9 cellular contexts compared by ENCODE assay signal in the genomic region with DNA sequence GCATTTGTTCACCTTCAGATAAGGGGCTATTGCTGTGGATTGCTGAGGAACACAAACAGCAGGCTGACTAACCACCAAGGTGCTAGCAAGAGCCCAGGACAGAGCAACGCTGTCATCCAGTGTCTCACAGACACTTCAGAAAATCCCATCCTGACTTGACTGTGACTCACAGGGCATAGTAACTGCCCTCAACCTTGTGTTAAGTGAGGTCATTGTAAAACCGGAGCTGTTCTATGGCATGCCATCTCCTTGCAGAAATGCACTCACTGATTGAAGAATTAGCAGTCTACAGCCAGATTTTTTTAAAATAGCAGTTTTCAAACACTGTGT. TPM values are rescaled to one million over a fixed set of nuclear protein-coding genes. Genes with fewer than 3 reads are reported as not detected.
A peak's percentile ranks its signal among the peaks of the same experiment; 100 is the strongest.
DNase-seq lines count a peak whose midpoint lies in the region; ATAC-seq and TF ChIP-seq lines count a peak whose summit lies in the region.
"Had no signal": no experiment of that assay in that cellular context is flagged by ENCODE, and none has a peak within 500 bp of the region (broad histone marks: within the 10 kb centered on the region; RNA-seq: fewer than 3 reads in every experiment).

No MANE protein-coding gene starts in this region.

- H3K4me3 Mint-ChIP-seq in activated naive CD8-positive, alpha-beta T cell treated with anti-CD3 and anti-CD28 coated beads, Interleukin-2, amount 50 U/mL, for 24 hours = no peak overlapping the region
- no peak overlapping the region for H3K4me3 Mint-ChIP-seq in activated naive CD8-positive, alpha-beta T cell treated with anti-CD3 and anti-CD28 coated beads for 36 hours
- H3K4me3 Mint-ChIP-seq in stimulated activated naive CD8-positive, alpha-beta T cell treated with anti-CD3 and anti-CD28 coated beads, Interleukin-15, amount 100 ng/mL, for 72 hours = no peak overlapping the region

- H3K9me3 Mint-ChIP-seq in activated naive CD8-positive, alpha-beta T cell treated with anti-CD3 and anti-CD28 coated beads, Interleukin-2, amount 50 U/mL, for 24 hours = no peaks in the 10 kb centered on the region
- no peaks in the 10 kb centered on the region for H3K9me3 Mint-ChIP-seq in activated naive CD8-positive, alpha-beta T cell treated with anti-CD3 and anti-CD28 coated beads for 36 hours
- no peaks in the 10 kb centered on the region for H3K9me3 Mint-ChIP-seq in stimulated activated naive CD8-positive, alpha-beta T cell treated with anti-CD3 and anti-CD28 coated beads, Interleukin-15, amount 100 ng/mL, for 72 hours

- H3K27me3 Mint-ChIP-seq in activated naive CD8-positive, alpha-beta T cell treated with anti-CD3 and anti-CD28 coated beads, Interleukin-2, amount 50 U/mL, for 24 hours = peaks cover 2% of the 10 kb centered on the region
- H3K27me3 Mint-ChIP-seq in activated naive CD8-positive, alpha-beta T cell treated with anti-CD3 and anti-CD28 coated beads for 36 hours = peaks cover 4% of the 10 kb centered on the region
- H3K27me3 Mint-ChIP-seq in stimulated activated naive CD8-positive, alpha-beta T cell treated with anti-CD3 and anti-CD28 coated beads, Interleukin-15, amount 100 ng/mL, for 72 hours = peaks cover 7% of the 10 kb centered on the region

- no peak overlapping the region for H3K4me3 ChIP-seq in fibroblast of villous mesenchyme (ENCODE audit: low read depth, low read length)

- peak; percentile 93 for ATAC-seq in activated naive CD8-positive, alpha-beta T cell treated with anti-CD3 and anti-CD28 coated beads, Interleukin-2, amount 50 U/mL, for 24 hours
- ATAC-seq in stimulated activated naive CD8-positive, alpha-beta T cell treated with anti-CD3 and anti-CD28 coated beads, Interleukin-15, amount 100 ng/mL, for 72 hours = peak; percentile 92
- ATAC-seq in GM18517 (IDR thresholded peaks at IDR 0.05; ENCODE audit: unreplicated experiment) = no peak

- no peaks in the 10 kb centered on the region for H3K4me1 Mint-ChIP-seq in activated naive CD8-positive, alpha-beta T cell treated with anti-CD3 and anti-CD28 coated beads, Interleukin-2, amount 50 U/mL, for 24 hours
- no peaks in the 10 kb centered on the region for H3K4me1 Mint-ChIP-seq in activated naive CD8-positive, alpha-beta T cell treated with anti-CD3 and anti-CD28 coated beads for 36 hours
- no peaks in the 10 kb centered on the region for H3K4me1 Mint-ChIP-seq in stimulated activated naive CD8-positive, alpha-beta T cell treated with anti-CD3 and anti-CD28 coated beads, Interleukin-15, amount 100 ng/mL, for 72 hours

- H3K36me3 Mint-ChIP-seq in activated naive CD8-positive, alpha-beta T cell treated with anti-CD3 and anti-CD28 coated beads, Interleukin-2, amount 50 U/mL, for 24 hours (ENCODE audit: low read depth) = no peaks in the 10 kb centered on the region
- H3K36me3 Mint-ChIP-seq in activated naive CD8-positive, alpha-beta T cell treated with anti-CD3 and anti-CD28 coated beads for 36 hours = no peaks in the 10 kb centered on the region

- no peak overlapping the region for H3K27ac Mint-ChIP-seq in activated naive CD8-positive, alpha-beta T cell treated with anti-CD3 and anti-CD28 coated beads, Interleukin-2, amount 50 U/mL, for 24 hours
- no peak overlapping the region for H3K27ac Mint-ChIP-seq in activated naive CD8-positive, alpha-beta T cell treated with anti-CD3 and anti-CD28 coated beads for 36 hours
- H3K27ac Mint-ChIP-seq in stimulated activated naive CD8-positive, alpha-beta T cell treated with anti-CD3 and anti-CD28 coated beads, Interleukin-15, amount 100 ng/mL, for 72 hours = no peak overlapping the region

- DNase-seq in activated naive CD8-positive, alpha-beta T cell treated with anti-CD3 and anti-CD28 coated beads, Interleukin-2, amount 50 U/mL, for 24 hours = no peak
- no peak for DNase-seq in activated naive CD8-positive, alpha-beta T cell treated with anti-CD3 and anti-CD28 coated beads for 36 hours
- DNase-seq in M059J (ENCODE audit: low read depth) (peak; percentile 93), fibroblast of villous mesenchyme (ENCODE audit: low read depth) (peak; percentile 78), NCI-H446 (lab: John Stamatoyannopoulos, UW) (no peak), medulla oblongata (ENCODE audit: extremely low spot score) (no peak)
- DNase-seq in stimulated activated naive CD8-positive, alpha-beta T cell treated with anti-CD3 and anti-CD28 coated beads, Interleukin-15, amount 100 ng/mL, for 72 hours = peak in 1 of 2 donors; percentile 9
- DNase-seq: effector memory CD4-positive, alpha-beta T cell had no signal

- TF ChIP-seq CTCF in fibroblast of villous mesenchyme (IDR thresholded peaks at IDR 0.05; ENCODE audit: insufficient read depth, low read depth, low read length) = no peak

RNA-seq across cellular contexts. Expression of gene TNFRSF19, which starts 51.1 kb away (rescaled TPM):
- total RNA-seq in activated naive CD8-positive, alpha-beta T cell treated with anti-CD3 and anti-CD28 coated beads for 36 hours = under 1 TPM; 0.06 to 0.08 TPM
- 54.8 and 55.5 TPM in 2 replicates for total RNA-seq in M059J (2014; rRNA removed; shearing (Covaris generic))
- total RNA-seq in fibroblast of villous mesenchyme = 95.7 and 139 TPM in 2 replicates

Comparison
In these comparisons a context has a peak if more than half of its experiments do, and no peak if none do; other contexts are left out.
1. DNase-seq: peak in M059J (single experiment) and fibroblast of villous mesenchyme (single experiment); none in activated naive CD8-positive, alpha-beta T cell treated with anti-CD3 and anti-CD28 coated beads, Interleukin-2, amount 50 U/mL, for 24 hours (single experiment), activated naive CD8-positive, alpha-beta T cell treated with anti-CD3 and anti-CD28 coated beads for 36 hours (single experiment), NCI-H446 (0 of 2) and medulla oblongata (single experiment).
2. RNA of gene TNFRSF19, which starts 51.1 kb away (total RNA-seq): 95.7 to 139 TPM in fibroblast of villous mesenchyme and 54.8 to 55.5 TPM in M059J; 0.06 to 0.08 TPM in activated naive CD8-positive, alpha-beta T cell treated with anti-CD3 and anti-CD28 coated beads for 36 hours; every median in the first group is over 10 times any median in the second.